In the genomic region with DNA sequence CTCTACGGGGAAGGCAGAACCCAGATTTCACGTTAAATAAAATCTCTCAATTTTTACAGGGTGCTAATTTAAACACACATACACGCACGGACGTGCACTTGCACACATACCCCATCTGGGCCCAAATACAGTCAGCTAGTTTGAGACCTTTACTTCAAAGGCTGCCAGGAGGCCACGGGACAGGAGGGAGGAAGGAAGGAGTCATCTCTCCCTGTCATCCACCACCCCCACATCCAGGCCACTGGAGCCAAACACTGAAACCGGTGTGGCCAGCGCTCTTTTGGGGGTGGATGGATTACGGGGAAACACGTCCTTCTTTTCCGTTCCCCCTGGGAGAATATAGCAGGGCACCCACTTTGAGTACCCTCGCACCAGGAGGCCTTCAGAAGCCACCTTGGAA, we compare ENCODE assay signal across 13 cellular contexts.
DNase-seq lines count a peak whose midpoint lies in the region; ATAC-seq, FAIRE-seq and TF ChIP-seq lines count a peak whose summit lies in the region.
"Had no signal": no experiment of that assay in that cellular context is flagged by ENCODE, and none has a peak within 500 bp of the region (broad histone marks: within the 10 kb centered on the region; RNA-seq: fewer than 3 reads in every experiment).

No MANE protein-coding gene starts in this region.

- no peak overlapping the region for H3K18ac ChIP-seq in H1 (ENCODE audit: extremely low read depth, low read length)

- CTCF ChIA-PET in H1 (lab: Charles Lee; ENCODE audit: partially characterized antibody) = interaction anchor here (0.6 to 5.0 kb wide), 15 partner anchors 13 to 329 kb away, joined by 3 to 41 read pairs (median 3); no protein-coding TSS in a partner anchor
- CTCF ChIA-PET in activated CD4-positive, alpha-beta memory T cell treated with anti-CD3 and anti-CD28 coated beads, Interleukin-2, amount 10 ng/mL, durations not matched to agents 7 days and 5 days (lab: Charles Lee) = interaction anchor here (1.1 to 4.5 kb wide), 4 partner anchors 16 to 141 kb away, joined by 3 to 55 read pairs (median 4); no protein-coding TSS in a partner anchor

- no peak overlapping the region for H2AK5ac ChIP-seq in H1 (ENCODE audit: low read depth, low read length)

- no peak for TF ChIP-seq RAD21 in H1 (IDR thresholded peaks at IDR 0.05 in 1 of 2, conservative IDR thresholded peaks at IDR 0.05 in 1 of 2; ENCODE audit: low read depth in 2 of 2, low read length in 2 of 2)

- H2BK15ac ChIP-seq in H1 (ENCODE audit: low read length) = no peak overlapping the region

- peaks cover 16% of the 10 kb centered on the region for H3K4me1 ChIP-seq in GM23338 (ENCODE audit: insufficient read depth)
- H3K4me1 ChIP-seq in H1 (replicated peaks in 1 of 4; ENCODE audit: control insufficient read depth in 3 of 4, insufficient read depth in 4 of 4, low read length in 3 of 4) = peaks cover 2 to 6% (median 4%) of the 10 kb centered on the region in 4 experiments
- H3K4me1 ChIP-seq: HAP-1 had no signal

- H4K8ac ChIP-seq in H1 (ENCODE audit: extremely low read depth, insufficient read depth, low read length) = no peak overlapping the region

- no peaks in the 10 kb centered on the region for H4K20me1 ChIP-seq in GM23338 (replicated peaks; ENCODE audit: insufficient read depth)
- no peaks in the 10 kb centered on the region for H4K20me1 ChIP-seq in H1 (replicated peaks in 1 of 2; ENCODE audit: control insufficient read depth in 1 of 2, insufficient read depth in 2 of 2, low read length in 2 of 2)
- H4K20me1 ChIP-seq: BLaER1 had no signal

- no peak for ATAC-seq in GM23338
- no peak for ATAC-seq in HG02798 (IDR thresholded peaks at IDR 0.05; ENCODE audit: poor library complexity, unreplicated experiment)

- no peak for TF ChIP-seq POLR2A in H1 (IDR thresholded peaks at IDR 0.05; ENCODE audit: control extremely low read depth in 1 of 2, low read depth in 2 of 2, low read length in 2 of 2)

- H4K5ac ChIP-seq in H1 (ENCODE audit: insufficient read length, low read depth, low read length) = no peak overlapping the region

- H3K4me1 Mint-ChIP-seq in GM23338 (peaks cover 28% of the 10 kb centered on the region), nephron (peaks cover 20% of the 10 kb centered on the region), type B pancreatic cell (ENCODE audit: unreplicated experiment) (peaks cover 43% of the 10 kb centered on the region)
- peaks cover 9% of the 10 kb centered on the region for H3K4me1 Mint-ChIP-seq in activated CD4-positive, alpha-beta memory T cell treated with anti-CD3 and anti-CD28 coated beads, Interleukin-2, amount 10 ng/mL, durations not matched to agents 7 days and 5 days

- H3K79me2 ChIP-seq in GM23338 (replicated peaks; ENCODE audit: insufficient read depth) (no peaks in the 10 kb centered on the region), H1 (ENCODE audit: control insufficient read depth in 1 of 2, insufficient read depth in 2 of 2, low read length in 2 of 2) (no peaks in the 10 kb centered on the region)

- TF ChIP-seq EP300 in H1 (IDR thresholded peaks at IDR 0.05; ENCODE audit: borderline replicate concordance in 1 of 2, low read depth in 2 of 2, low read length in 2 of 2) = no peak

- no peak for FAIRE-seq in H1 (lab: Jason Lieb, UNC)

- H3K79me1 ChIP-seq in H1 (ENCODE audit: low read depth, low read length) = no peaks in the 10 kb centered on the region

- no peak overlapping the region for H3K4me3 ChIP-seq in GM23338
- H3K4me3 ChIP-seq in H1 (ENCODE audit: extremely low read depth in 1 of 4, insufficient read depth in 2 of 4, low read depth in 3 of 4, low read length in 4 of 4) = no peak overlapping the region
- H3K4me3 ChIP-seq: HAP-1 had no signal

- 0 out of 2 replicates have a peak overlapping the region, but pooled peaks have one; percentile 48 for H2BK20ac ChIP-seq in H1 (ENCODE audit: low read length)

- 96% methylated on average over 10 of the region's 12 CpGs; no CpG with 5 or more reads in 1 of the 2 experiments for WGBS in H1 (ENCODE audit: extremely low coverage in 1 of 2, insufficient coverage in 1 of 2, insufficient read length in 1 of 2, insufficient replicate concordance in 2 of 2, low coverage in 1 of 2, low lambda C conversion rate in 2 of 2, missing lambda C conversion rate in 1 of 2), 2 experiments

- POLR2A ChIA-PET in H1 (lab: Charles Lee; ENCODE audit: partially characterized antibody) = no interaction called here
- POLR2A ChIA-PET in activated CD4-positive, alpha-beta memory T cell treated with anti-CD3 and anti-CD28 coated beads, Interleukin-2, amount 10 ng/mL, durations not matched to agents 7 days and 5 days (lab: Charles Lee) = no interaction called here

- H3K56ac ChIP-seq in H1 (replicated peaks; ENCODE audit: insufficient read length, low read depth, low read length) = no peak overlapping the region

- H3F3A ChIP-seq in GM23338 (replicated peaks; ENCODE audit: low read depth) = no peaks in the 10 kb centered on the region

- H2BK5ac ChIP-seq in H1 (ENCODE audit: low read depth, low read length) = no peak overlapping the region

- H3K14ac ChIP-seq in H1 (ENCODE audit: insufficient read length) = no peak overlapping the region

- no peaks in the 10 kb centered on the region for H3K36me3 Mint-ChIP-seq in GM23338 (ENCODE audit: low read depth)
- no peaks in the 10 kb centered on the region for H3K36me3 Mint-ChIP-seq in nephron (ENCODE audit: low read depth)
- no peaks in the 10 kb centered on the region for H3K36me3 Mint-ChIP-seq in type B pancreatic cell
- H3K36me3 Mint-ChIP-seq in activated CD4-positive, alpha-beta memory T cell treated with anti-CD3 and anti-CD28 coated beads, Interleukin-2, amount 10 ng/mL, durations not matched to agents 7 days and 5 days (ENCODE audit: low read depth) = peaks cover 12% of the 10 kb centered on the region

- DNase-seq in GM23338 (ENCODE audit: low spot score) (no peak), H1 (ENCODE audit: low read depth in 1 of 2, low spot score in 2 of 2) (no peak), type B pancreatic cell (ENCODE audit: extremely low spot score, unreplicated experiment) (no peak)
- DNase-seq in activated CD4-positive, alpha-beta memory T cell treated with anti-CD3 and anti-CD28 coated beads, Interleukin-2, amount 10 ng/mL, durations not matched to agents 7 days and 5 days = no peak
- no peak for DNase-seq in activated CD4-positive, alpha-beta T cell treated with anti-CD3 and anti-CD28 coated beads for 1 hour
- DNase-seq: AML-193; CD8-positive, alpha-beta memory T cell; GOT3 had no signal

- no peak overlapping the region for H3K9ac ChIP-seq in H1 (replicated peaks in 1 of 4; ENCODE audit: extremely low read depth in 1 of 4, low read depth in 3 of 4, low read length in 3 of 4)
- H3K9ac ChIP-seq: BLaER1 had no signal

- peaks cover 8% of the 10 kb centered on the region; the same call in 1 of the 2 replicates for H3K23me2 ChIP-seq in H1 (ENCODE audit: low read depth, low read length)

- H3K27ac Mint-ChIP-seq in GM23338 = no peak overlapping the region
- no peak overlapping the region for H3K27ac Mint-ChIP-seq in nephron
- no peak overlapping the region for H3K27ac Mint-ChIP-seq in type B pancreatic cell
- no peak overlapping the region for H3K27ac Mint-ChIP-seq in activated CD4-positive, alpha-beta memory T cell treated with anti-CD3 and anti-CD28 coated beads, Interleukin-2, amount 10 ng/mL, durations not matched to agents 7 days and 5 days

- H2AFZ ChIP-seq in GM23338 (peak overlapping the region; percentile 95), H1 (ENCODE audit: low read length) (no peak overlapping the region)

- H3K27ac ChIP-seq in GM23338 (ENCODE audit: low read depth) (no peak overlapping the region), H1 (ENCODE audit: low read depth, low read length) (no peak overlapping the region)
- H3K27ac ChIP-seq: BLaER1, HL-60 had no signal

- H2BK120ac ChIP-seq in H1 (replicated peaks; ENCODE audit: low read depth, low read length) = no peak overlapping the region

- no peak overlapping the region for H2BK12ac ChIP-seq in H1 (ENCODE audit: low read depth, low read length)

- H3K27me3 Mint-ChIP-seq in GM23338 (ENCODE audit: insufficient read depth, low read depth, poor library complexity) = peaks cover 28% of the 10 kb centered on the region
- peaks cover 55% of the 10 kb centered on the region for H3K27me3 Mint-ChIP-seq in nephron (ENCODE audit: low read depth)
- peaks cover 44% of the 10 kb centered on the region for H3K27me3 Mint-ChIP-seq in type B pancreatic cell
- no peaks in the 10 kb centered on the region for H3K27me3 Mint-ChIP-seq in activated CD4-positive, alpha-beta memory T cell treated with anti-CD3 and anti-CD28 coated beads, Interleukin-2, amount 10 ng/mL, durations not matched to agents 7 days and 5 days
- H3K27me3 Mint-ChIP-seq: CD8-positive, alpha-beta memory T cell had no signal

- H3K36me3 ChIP-seq in GM23338 (ENCODE audit: insufficient read depth) = no peaks in the 10 kb centered on the region
- no peaks in the 10 kb centered on the region for H3K36me3 ChIP-seq in H1 (ENCODE audit: control insufficient read depth in 2 of 4, insufficient read depth in 4 of 4, low read length in 3 of 4)
- H3K36me3 ChIP-seq: BLaER1, HAP-1 had no signal

- H3K4ac ChIP-seq in H1 (replicated peaks; ENCODE audit: insufficient read length, low read depth, low read length) = no peak overlapping the region

- TF ChIP-seq CTCF in GM23338 (conservative IDR thresholded peaks at IDR 0.05; ENCODE audit: low read depth in 2 of 2) (no peak), H1 (IDR thresholded peaks at IDR 0.05; ENCODE audit: control extremely low read depth in 1 of 3, insufficient read depth in 1 of 3, low read depth in 1 of 3, low read length in 3 of 3) (no peak), nephron (IDR thresholded peaks at IDR 0.05; ENCODE audit: unreplicated experiment in 3 of 3) (no peak), type B pancreatic cell (conservative IDR thresholded peaks at IDR 0.05) (no peak)

- H3K4me3 Mint-ChIP-seq in GM23338 (no peak overlapping the region), nephron (peak overlapping the region; percentile 85 to 90 (median 89)), type B pancreatic cell (peak overlapping the region; percentile 88)
- H3K4me3 Mint-ChIP-seq in activated CD4-positive, alpha-beta memory T cell treated with anti-CD3 and anti-CD28 coated beads, Interleukin-2, amount 10 ng/mL, durations not matched to agents 7 days and 5 days = no peak overlapping the region

- H3K9me3 Mint-ChIP-seq in GM23338 = no peaks in the 10 kb centered on the region; the same call in 2 of the 3 replicates
- peaks cover 3% of the 10 kb centered on the region for H3K9me3 Mint-ChIP-seq in nephron
- no peaks in the 10 kb centered on the region for H3K9me3 Mint-ChIP-seq in type B pancreatic cell
- H3K9me3 Mint-ChIP-seq in activated CD4-positive, alpha-beta memory T cell treated with anti-CD3 and anti-CD28 coated beads, Interleukin-2, amount 10 ng/mL, durations not matched to agents 7 days and 5 days = peaks cover under 1% of the 10 kb centered on the region
- H3K9me3 Mint-ChIP-seq: CD8-positive, alpha-beta memory T cell had no signal

- 0 out of 2 replicates have a peak, but pooled peaks cover 4% of the 10 kb centered on the region for H3K9me2 ChIP-seq in GM23338 (ENCODE audit: insufficient read depth)

- H4K91ac ChIP-seq in H1 (replicated peaks; ENCODE audit: insufficient read length, low read length) = no peak overlapping the region

- no peaks in the 10 kb centered on the region for H3K9me3 ChIP-seq in H1 (ENCODE audit: insufficient read depth in 2 of 2, low read depth in 1 of 2, low read length in 1 of 2)
- H3K9me3 ChIP-seq: BLaER1 had no signal

- no peak overlapping the region for H3K23ac ChIP-seq in H1 (ENCODE audit: insufficient read length)

- H3K4me2 ChIP-seq in GM23338 (peak overlapping the region; percentile 89; the same call in 1 of the 2 replicates), H1 (ENCODE audit: insufficient read depth in 1 of 2, low read depth in 2 of 2, low read length in 2 of 2) (peak overlapping the region in 1 of 2 experiments; percentile 71; a peak in 1 of 4 replicates)

- peaks cover 27% of the 10 kb centered on the region for H3K27me3 ChIP-seq in GM23338 (ENCODE audit: insufficient read depth)
- H3K27me3 ChIP-seq in H1 (replicated peaks in 1 of 4; ENCODE audit: control insufficient read depth in 3 of 4, extremely low read depth in 1 of 4, insufficient read depth in 3 of 4, low read length in 3 of 4) = peaks cover 3 to 22% (median 20%) of the 10 kb centered on the region in 4 experiments

Comparison
In these comparisons a context has a peak if more than half of its experiments do, and no peak if none do; other contexts are left out.
1. H3K4me3 Mint-ChIP-seq: peak in nephron (3 of 3) and type B pancreatic cell (single experiment); none in GM23338 (single experiment) and activated CD4-positive, alpha-beta memory T cell treated with anti-CD3 and anti-CD28 coated beads, Interleukin-2, amount 10 ng/mL, durations not matched to agents 7 days and 5 days (single experiment).